In the genomic region with DNA sequence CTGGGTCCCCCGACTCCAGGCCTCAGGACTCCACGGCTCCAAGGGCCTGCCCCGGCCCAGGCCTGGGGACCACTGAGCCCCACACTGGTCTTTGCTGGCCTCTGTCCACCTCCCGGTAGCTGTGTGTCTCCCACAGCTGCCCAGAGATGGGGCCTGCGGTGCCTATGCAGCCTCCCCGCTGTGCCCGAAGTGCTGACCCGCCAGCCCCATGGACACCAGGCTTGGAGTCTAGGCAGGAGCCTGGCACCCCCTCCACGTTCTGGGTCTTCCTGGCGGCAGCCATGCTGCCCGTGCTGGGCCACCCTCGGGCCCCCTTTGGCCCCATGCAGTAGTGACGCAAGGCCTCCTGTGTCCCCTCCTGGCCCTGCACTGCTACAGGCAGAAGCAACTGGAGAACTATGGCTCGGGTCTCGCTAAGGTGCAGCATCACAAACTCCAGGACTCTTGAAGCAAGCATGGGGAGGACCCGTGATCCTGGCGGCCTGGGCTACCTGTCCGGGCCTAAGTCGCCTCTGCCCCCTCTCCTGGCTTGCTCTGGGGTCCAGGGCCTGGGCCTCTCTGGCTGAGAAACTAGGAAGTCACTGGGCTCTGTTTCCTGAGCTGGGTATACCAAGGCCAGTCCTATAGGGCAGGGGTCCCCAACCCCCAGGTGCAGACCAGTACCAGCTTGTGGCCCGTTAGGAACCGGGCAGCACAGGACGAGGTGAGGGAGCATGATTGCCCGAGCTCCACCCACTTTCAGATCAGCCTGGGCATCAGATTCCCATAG, we compare ENCODE assay signal across 6 cellular contexts. TPM values are rescaled to one million over a fixed set of nuclear protein-coding genes. Genes with fewer than 3 reads are reported as not detected.
DNase-seq lines count a peak whose midpoint lies in the region; ATAC-seq, FAIRE-seq and TF ChIP-seq lines count a peak whose summit lies in the region.

No MANE protein-coding gene starts in this region.

- H3K79me1 ChIP-seq in H1 (ENCODE audit: low read depth, low read length): peaks cover 7% of the 10 kb centered on the region; the same call in 1 of the 2 replicates

- H2BK20ac ChIP-seq in H1 (ENCODE audit: low read length): no peak overlapping the region

- in situ Hi-C loops in gastrocnemius medialis (cut with MboI; ENCODE audit: low sequenced_read_pairs in 4 of 4): loop anchor here in 1 of 4 donors (10.0 kb wide), 1 partner anchor 110 kb away; no protein-coding TSS in a partner anchor

- H3K23me2 ChIP-seq in H1 (ENCODE audit: low read depth, low read length): peaks cover 12% of the 10 kb centered on the region; the same call in 1 of the 2 replicates

- H2AFZ ChIP-seq in H1 (ENCODE audit: low read length): no peak overlapping the region

- H3K4me1 Mint-ChIP-seq in Calu3 (ENCODE audit: low read depth, unreplicated experiment): peaks cover 17% of the 10 kb centered on the region

- POLR2A ChIA-PET in H1 (lab: Charles Lee; ENCODE audit: partially characterized antibody): interaction anchor here (0.7 to 4.6 kb wide), 13 partner anchors 8 to 75 kb away, joined by 3 to 53 read pairs (median 3); no protein-coding TSS in a partner anchor

- no peak overlapping the region for H2BK5ac ChIP-seq in H1 (ENCODE audit: low read depth, low read length)

- no peak overlapping the region for H4K91ac ChIP-seq in H1 (replicated peaks; ENCODE audit: insufficient read length, low read length)

- ATAC-seq in gastrocnemius medialis: peak in 1 of 2 donors; percentile 8

- peak overlapping the region; percentile 92 for H3K9ac ChIP-seq in HUES64 (ENCODE audit: low read depth, low read length)
- H3K9ac ChIP-seq in H1 (replicated peaks in 1 of 4; ENCODE audit: extremely low read depth in 1 of 4, low read depth in 3 of 4, low read length in 3 of 4): peak overlapping the region in 2 of 4 experiments; percentile 74 to 79; a peak in 2 of 7 replicates

- H4K20me1 ChIP-seq in H1 (replicated peaks in 1 of 2; ENCODE audit: control insufficient read depth in 1 of 2, insufficient read depth in 2 of 2, low read length in 2 of 2): peaks cover 3 to 12% of the 10 kb centered on the region in 2 experiments

- H3K36me3 ChIP-seq in HUES64 (ENCODE audit: insufficient read depth, low read length) (peaks cover 26% of the 10 kb centered on the region), H1 (ENCODE audit: control insufficient read depth in 2 of 4, insufficient read depth in 4 of 4, low read length in 3 of 4) (peaks cover 8 to 25% (median 13%) of the 10 kb centered on the region in 4 experiments), gastrocnemius medialis (peaks cover 0 to 23% of the 10 kb centered on the region in 2 donors)

- H3K27ac ChIP-seq in HUES64 (ENCODE audit: low read depth, low read length) (peak overlapping the region; percentile 72; the same call in 1 of the 2 replicates), H1 (ENCODE audit: low read depth, low read length) (0 out of 2 replicates have a peak overlapping the region, but pooled peaks have one; percentile 66), gastrocnemius medialis (peak overlapping the region; percentile 90 to 99 (median 97))

- H4K8ac ChIP-seq in H1 (ENCODE audit: extremely low read depth, insufficient read depth, low read length): peak overlapping the region; percentile 75; the same call in 1 of the 2 replicates

- H3K23ac ChIP-seq in H1 (ENCODE audit: insufficient read length): no peak overlapping the region

- no peak overlapping the region for H2AK5ac ChIP-seq in H1 (ENCODE audit: low read depth, low read length)

- 84% methylated on average over 23 of the region's 23 CpGs for WGBS in HUES64
- 85% methylated on average over 20 of the region's 23 CpGs; no CpG with 5 or more reads in 1 of the 2 experiments for WGBS in H1 (ENCODE audit: extremely low coverage in 1 of 2, insufficient coverage in 1 of 2, insufficient read length in 1 of 2, insufficient replicate concordance in 2 of 2, low coverage in 1 of 2, low lambda C conversion rate in 2 of 2, missing lambda C conversion rate in 1 of 2), 2 experiments

- H3K36me3 Mint-ChIP-seq in Calu3 (ENCODE audit: insufficient read depth, unreplicated experiment): peaks cover 58% of the 10 kb centered on the region

- H3K4me1 ChIP-seq in HUES64 (ENCODE audit: insufficient read depth, low read length) (0 out of 2 replicates have a peak, but pooled peaks cover 3% of the 10 kb centered on the region), H1 (replicated peaks in 1 of 4; ENCODE audit: control insufficient read depth in 3 of 4, insufficient read depth in 4 of 4, low read length in 3 of 4) (peaks cover 2 to 6% (median 4%) of the 10 kb centered on the region in 4 experiments; a peak in 6 of 7 replicates), gastrocnemius medialis (peaks cover 31 to 48% of the 10 kb centered on the region in 2 donors)

- H3K56ac ChIP-seq in H1 (replicated peaks; ENCODE audit: insufficient read length, low read depth, low read length): peak overlapping the region; percentile 77

- H3K4ac ChIP-seq in H1 (replicated peaks; ENCODE audit: insufficient read length, low read depth, low read length): no peak overlapping the region

- H3K4me2 ChIP-seq in H1 (ENCODE audit: insufficient read depth in 1 of 2, low read depth in 2 of 2, low read length in 2 of 2): peak overlapping the region; percentile 65 to 83

- FAIRE-seq in H1 (lab: Jason Lieb, UNC): no peak

- BruUV-seq in Calu3 (replicated peaks; lab: Mats Ljungman, UMichigan): no TSS peak

- TF ChIP-seq POLR2A in H1 (IDR thresholded peaks at IDR 0.05; ENCODE audit: control extremely low read depth in 1 of 2, low read depth in 2 of 2, low read length in 2 of 2) (no peak; a peak in 1 of 3 replicates), gastrocnemius medialis (IDR thresholded peaks at IDR 0.05) (no peak)

- DNase-seq in Calu3 (no peak), H1 (ENCODE audit: low read depth in 1 of 2, low spot score in 2 of 2) (no peak), gastrocnemius medialis (peak in 1 of 2 donors; percentile 24), OCI-M2 (lab: John Stamatoyannopoulos, UW; ENCODE audit: unreplicated experiment) (no peak), NCI-H510A treated with DMSO at 0.1 percent for 48 hours (lab: John Stamatoyannopoulos, UW) (no peak)

- TF ChIP-seq EP300 in H1 (IDR thresholded peaks at IDR 0.05; ENCODE audit: borderline replicate concordance in 1 of 2, low read depth in 2 of 2, low read length in 2 of 2): no peak

- TF ChIP-seq RAD21 in H1 (IDR thresholded peaks at IDR 0.05 in 1 of 2, conservative IDR thresholded peaks at IDR 0.05 in 1 of 2; ENCODE audit: low read depth in 2 of 2, low read length in 2 of 2): no peak

- H3K27me3 ChIP-seq in HUES64 (ENCODE audit: insufficient read depth, low read length) (no peaks in the 10 kb centered on the region), H1 (replicated peaks in 1 of 4; ENCODE audit: control insufficient read depth in 3 of 4, extremely low read depth in 1 of 4, insufficient read depth in 3 of 4, low read length in 3 of 4) (no peaks in the 10 kb centered on the region; a peak in 2 of 7 replicates), gastrocnemius medialis (peaks cover 0 to 11% (median 3%) of the 10 kb centered on the region in 3 donors)

- CTCF ChIA-PET in Calu3 (lab: Charles Lee) (interaction anchor here (0.7 kb wide), 1 partner anchor 119 kb away, joined by 3 read pairs; no protein-coding TSS in a partner anchor), H1 (lab: Charles Lee; ENCODE audit: partially characterized antibody) (interaction anchor here (0.8 to 3.4 kb wide), 8 partner anchors 9 to 102 kb away, joined by 3 to 20 read pairs (median 4); no protein-coding TSS in a partner anchor)

- no peak overlapping the region for H4K5ac ChIP-seq in H1 (ENCODE audit: insufficient read length, low read depth, low read length)

- no peaks in the 10 kb centered on the region for H3K9me3 Mint-ChIP-seq in Calu3 (ENCODE audit: low read depth, unreplicated experiment)

- no peak overlapping the region for H3K14ac ChIP-seq in H1 (ENCODE audit: insufficient read length)

- H3K4me3 ChIP-seq in HUES64 (ENCODE audit: low read length) (peak overlapping the region; percentile 90), H1 (ENCODE audit: extremely low read depth in 1 of 4, insufficient read depth in 2 of 4, low read depth in 3 of 4, low read length in 4 of 4) (peak overlapping the region; percentile 70 to 100 (median 78)), gastrocnemius medialis (peak overlapping the region; percentile 88 to 99 (median 96))

- peaks cover 0 to 7% of the 10 kb centered on the region in 2 experiments; a peak in 2 of 4 replicates for H3K79me2 ChIP-seq in H1 (ENCODE audit: control insufficient read depth in 1 of 2, insufficient read depth in 2 of 2, low read length in 2 of 2)

- H2BK15ac ChIP-seq in H1 (ENCODE audit: low read length): no peak overlapping the region; the same call in 1 of the 2 replicates

- no peak for TF ChIP-seq CTCF in Calu3 (IDR thresholded peaks at IDR 0.05; ENCODE audit: unreplicated experiment)
- no peak for TF ChIP-seq CTCF in H1 (IDR thresholded peaks at IDR 0.05; ENCODE audit: control extremely low read depth in 1 of 3, insufficient read depth in 1 of 3, low read depth in 1 of 3, low read length in 3 of 3)
- no peak for TF ChIP-seq CTCF in gastrocnemius medialis (IDR thresholded peaks at IDR 0.05 in 4 of 5, conservative IDR thresholded peaks at IDR 0.05 in 1 of 5)

- H3K18ac ChIP-seq in H1 (ENCODE audit: extremely low read depth, low read length): no peak overlapping the region

- H2BK12ac ChIP-seq in H1 (ENCODE audit: low read depth, low read length): no peak overlapping the region; the same call in 1 of the 2 replicates

- peak overlapping the region; percentile 36 for H3K27ac Mint-ChIP-seq in Calu3 (ENCODE audit: unreplicated experiment)

- intact Hi-C loops in Calu3 (cut with micrococcal nuclease; ENCODE audit: unreplicated experiment): no loop called here
- intact Hi-C loops in gastrocnemius medialis (cut with DNase I; ENCODE audit: low total_unique reads): loop anchor here (10.0 kb wide), 1 partner anchor 180 kb away; a partner anchor contains a TSS

- H2BK120ac ChIP-seq in H1 (replicated peaks; ENCODE audit: low read depth, low read length): no peak overlapping the region

- no peaks in the 10 kb centered on the region for H3K27me3 Mint-ChIP-seq in Calu3 (ENCODE audit: unreplicated experiment)

- peak overlapping the region; percentile 73 for H3K4me3 Mint-ChIP-seq in Calu3 (ENCODE audit: low read depth, unreplicated experiment)

- H3K9me3 ChIP-seq in HUES64 (ENCODE audit: insufficient read depth, low read depth, low read length): no peaks in the 10 kb centered on the region
- no peaks in the 10 kb centered on the region for H3K9me3 ChIP-seq in H1 (ENCODE audit: insufficient read depth in 2 of 2, low read depth in 1 of 2, low read length in 1 of 2)
- H3K9me3 ChIP-seq in gastrocnemius medialis: no peaks in the 10 kb centered on the region

RNA-seq across cellular contexts. Expression of a gene that starts 0.9 kb away (rescaled TPM):
- total RNA-seq in Calu3 (2022) (7.6 and 8.5 TPM in 2 replicates), gastrocnemius medialis (10 to 100 TPM in 1 of 4 donors, 1 to 10 TPM in 3; 1.3 to 20.3 (median 3.6) TPM)
- polyA plus RNA-seq in HUES64 (2013, experiment 1 of 2): 5.2 TPM
- 5.5 TPM for polyA plus RNA-seq in HUES64 (2013, experiment 2 of 2)
- total RNA-seq in H1 (2021; fragmentation: NEBNext Ultra II Directional; extraction: Animal tissue kit (Norgen Biotek cat#: 25700)): 5.5 and 5.7 TPM in 2 replicates
- 6.3 and 6.8 TPM in 2 replicates for polyA plus RNA-seq in H1 (2011; rRNA removed)
- 7.7 TPM for polyA plus RNA-seq in H1 (2011; cell fraction: cytosol; rRNA removed)
- 40.3 TPM for polyA plus RNA-seq in H1 (2011; cell fraction: nucleus; rRNA removed)
- 11.6 to 13.5 TPM (median 12.6 TPM) in 4 replicates for polyA plus RNA-seq in H1 (2012, experiment 1 of 2)
- polyA plus RNA-seq in H1 (2012, experiment 2 of 2): 3.7 TPM
- 4.6 TPM for polyA plus RNA-seq in H1 (2013, experiment 1 of 2)
- 3.5 TPM for polyA plus RNA-seq in H1 (2013, experiment 2 of 2)
- polyA minus RNA-seq in H1 (2011; rRNA and poly(A)+ RNA removed): 2.5 and 6.8 TPM in 2 replicates
- 6.9 TPM for polyA minus RNA-seq in H1 (2011; cell fraction: cytosol; rRNA and poly(A)+ RNA removed)
- 19.0 TPM for polyA minus RNA-seq in H1 (2011; cell fraction: nucleus; rRNA and poly(A)+ RNA removed)

RNA-seq across cellular contexts. Expression of a gene that starts 1.1 kb away (rescaled TPM):
- total RNA-seq in Calu3 (2022) (122 and 124 TPM in 2 replicates), gastrocnemius medialis (100 to 1,000 TPM in 1 of 4 donors, 10 to 100 TPM in 3; 24.7 to 172 (median 91.5) TPM)
- polyA plus RNA-seq in HUES64 (2013, experiment 1 of 2): 393 TPM
- 422 TPM for polyA plus RNA-seq in HUES64 (2013, experiment 2 of 2)
- 375 and 413 TPM in 2 replicates for total RNA-seq in H1 (2021; fragmentation: NEBNext Ultra II Directional; extraction: Animal tissue kit (Norgen Biotek cat#: 25700))
- 450 and 538 TPM in 2 replicates for polyA plus RNA-seq in H1 (2011; rRNA removed)
- polyA plus RNA-seq in H1 (2011; cell fraction: cytosol; rRNA removed): 736 TPM
- 398 TPM for polyA plus RNA-seq in H1 (2011; cell fraction: nucleus; rRNA removed)
- 972 to 1,582 TPM (median 1,208 TPM) in 4 replicates for polyA plus RNA-seq in H1 (2012, experiment 1 of 2)
- polyA plus RNA-seq in H1 (2012, experiment 2 of 2): 606 TPM
- 1,182 TPM for polyA plus RNA-seq in H1 (2013, experiment 1 of 2)
- 1,303 TPM for polyA plus RNA-seq in H1 (2013, experiment 2 of 2)
- 143 and 154 TPM in 2 replicates for polyA minus RNA-seq in H1 (2011; rRNA and poly(A)+ RNA removed)
- 98.1 TPM for polyA minus RNA-seq in H1 (2011; cell fraction: cytosol; rRNA and poly(A)+ RNA removed)
- 109 TPM for polyA minus RNA-seq in H1 (2011; cell fraction: nucleus; rRNA and poly(A)+ RNA removed)

RNA-seq across cellular contexts. Expression of a gene that starts 13.7 kb away (rescaled TPM):
- total RNA-seq in Calu3 (2022): 0.24 and 0.40 TPM in 2 replicates
- polyA plus RNA-seq in HUES64 (2013, experiment 1 of 2): 2.3 TPM
- 2.5 TPM for polyA plus RNA-seq in HUES64 (2013, experiment 2 of 2)
- 5.7 and 8.8 TPM in 2 replicates for total RNA-seq in H1 (2021; fragmentation: NEBNext Ultra II Directional; extraction: Animal tissue kit (Norgen Biotek cat#: 25700))
- polyA plus RNA-seq in H1 (2011; rRNA removed): 5.0 and 6.7 TPM in 2 replicates
- polyA plus RNA-seq in H1 (2011; cell fraction: cytosol; rRNA removed): 5.4 TPM
- 16.0 TPM for polyA plus RNA-seq in H1 (2011; cell fraction: nucleus; rRNA removed)
- 2.3 to 6.0 TPM (median 5.7 TPM) in 4 replicates for polyA plus RNA-seq in H1 (2012, experiment 1 of 2)
- polyA plus RNA-seq in H1 (2012, experiment 2 of 2): 3.0 TPM
- 2.3 TPM for polyA plus RNA-seq in H1 (2013, experiment 1 of 2)
- polyA plus RNA-seq in H1 (2013, experiment 2 of 2): 1.9 TPM
- 0.98 and 2.7 TPM in 2 replicates for polyA minus RNA-seq in H1 (2011; rRNA and poly(A)+ RNA removed)
- polyA minus RNA-seq in H1 (2011; cell fraction: cytosol; rRNA and poly(A)+ RNA removed): 2.9 TPM
- polyA minus RNA-seq in H1 (2011; cell fraction: nucleus; rRNA and poly(A)+ RNA removed): 9.7 TPM
- 1 to 10 TPM; 1.3 to 3.4 (median 2.2) TPM for total RNA-seq in gastrocnemius medialis

RNA-seq across cellular contexts. Expression of a gene that starts 30.4 kb away (rescaled TPM):
- total RNA-seq in Calu3 (2022) (29.5 and 30.0 TPM in 2 replicates), gastrocnemius medialis (10 to 100 TPM; 14.5 to 31.9 (median 21.6) TPM)
- polyA plus RNA-seq in HUES64 (2013, experiment 1 of 2): 26.7 TPM
- 34.2 TPM for polyA plus RNA-seq in HUES64 (2013, experiment 2 of 2)
- 49.7 and 52.9 TPM in 2 replicates for total RNA-seq in H1 (2021; fragmentation: NEBNext Ultra II Directional; extraction: Animal tissue kit (Norgen Biotek cat#: 25700))
- polyA plus RNA-seq in H1 (2011; rRNA removed): 52.7 and 67.4 TPM in 2 replicates
- polyA plus RNA-seq in H1 (2011; cell fraction: cytosol; rRNA removed): 59.3 TPM
- polyA plus RNA-seq in H1 (2011; cell fraction: nucleus; rRNA removed): 236 TPM
- polyA plus RNA-seq in H1 (2012, experiment 1 of 2): 39.7 to 58.4 TPM (median 51.5 TPM) in 4 replicates
- 19.5 TPM for polyA plus RNA-seq in H1 (2012, experiment 2 of 2)
- 37.7 TPM for polyA plus RNA-seq in H1 (2013, experiment 1 of 2)
- polyA plus RNA-seq in H1 (2013, experiment 2 of 2): 33.4 TPM
- polyA minus RNA-seq in H1 (2011; rRNA and poly(A)+ RNA removed): 41.1 and 51.6 TPM in 2 replicates
- polyA minus RNA-seq in H1 (2011; cell fraction: cytosol; rRNA and poly(A)+ RNA removed): 50.2 TPM
- 73.3 TPM for polyA minus RNA-seq in H1 (2011; cell fraction: nucleus; rRNA and poly(A)+ RNA removed)

RNA-seq across cellular contexts. Expression of a gene that starts 49.8 kb away (rescaled TPM):
- not detected in 2 replicates for total RNA-seq in Calu3 (2022)
- 3.1 TPM for polyA plus RNA-seq in HUES64 (2013, experiment 1 of 2)
- polyA plus RNA-seq in HUES64 (2013, experiment 2 of 2): 3.5 TPM
- 4.1 and 4.5 TPM in 2 replicates for total RNA-seq in H1 (2021; fragmentation: NEBNext Ultra II Directional; extraction: Animal tissue kit (Norgen Biotek cat#: 25700))
- 8.0 and 8.4 TPM in 2 replicates for polyA plus RNA-seq in H1 (2011; rRNA removed)
- 11.1 TPM for polyA plus RNA-seq in H1 (2011; cell fraction: cytosol; rRNA removed)
- 14.3 TPM for polyA plus RNA-seq in H1 (2011; cell fraction: nucleus; rRNA removed)
- 9.1 to 17.0 TPM (median 14.1 TPM) in 4 replicates for polyA plus RNA-seq in H1 (2012, experiment 1 of 2)
- polyA plus RNA-seq in H1 (2012, experiment 2 of 2): 4.3 TPM
- 1.3 TPM for polyA plus RNA-seq in H1 (2013, experiment 1 of 2)
- polyA plus RNA-seq in H1 (2013, experiment 2 of 2): 2.1 TPM
- polyA minus RNA-seq in H1 (2011; rRNA and poly(A)+ RNA removed): 11.1 and 16.4 TPM in 2 replicates
- polyA minus RNA-seq in H1 (2011; cell fraction: cytosol; rRNA and poly(A)+ RNA removed): 6.8 TPM
- 9.4 TPM for polyA minus RNA-seq in H1 (2011; cell fraction: nucleus; rRNA and poly(A)+ RNA removed)
- not detected for total RNA-seq in gastrocnemius medialis
